Comparison of ENCODE assay signal across 9 cellular contexts in genomic region chr4:126604273-126604867, GRCh38.
DNase-seq lines count a peak whose midpoint lies in the region; ATAC-seq and TF ChIP-seq lines count a peak whose summit lies in the region.
"Had no signal": no experiment of that assay in that cellular context is flagged by ENCODE, and none has a peak within 500 bp of the region (broad histone marks: within the 10 kb centered on the region; RNA-seq: fewer than 3 reads in every experiment).

No MANE protein-coding gene starts in this region.

- H3K9ac ChIP-seq in OCI-LY3 (ENCODE audit: low read length) (no peak overlapping the region), trophoblast cell (ENCODE audit: low read length) (no peak overlapping the region)

- H3K4me3 Mint-ChIP-seq in HFFc6: no peak overlapping the region
- H3K4me3 Mint-ChIP-seq: IgD-negative memory B cell had no signal

- DNase-seq in DMS53 (lab: John Stamatoyannopoulos, UW) (peak; percentile 57), HFFc6 (peak; percentile 18), erythroblast (lab: John Stamatoyannopoulos, UW) (peak; percentile 34 to 38), trophoblast cell (peak; percentile 21 to 57), gastrocnemius medialis (no peak), NCI-H1105 (lab: John Stamatoyannopoulos, UW) (no peak)

- H3K27ac Mint-ChIP-seq in HFFc6: no peak overlapping the region
- H3K27ac Mint-ChIP-seq: IgD-negative memory B cell had no signal

- ATAC-seq in GM19452 (IDR thresholded peaks at IDR 0.05; ENCODE audit: unreplicated experiment) (no peak), gastrocnemius medialis (no peak)

- H2AK5ac ChIP-seq in trophoblast cell (ENCODE audit: low read length): no peak overlapping the region

- H3K79me2 ChIP-seq in OCI-LY3 (ENCODE audit: low read length): no peaks in the 10 kb centered on the region
- no peaks in the 10 kb centered on the region for H3K79me2 ChIP-seq in trophoblast cell (ENCODE audit: control insufficient read depth, insufficient read depth, low read length, poor library complexity)

- no peak overlapping the region for H3K4ac ChIP-seq in trophoblast cell (ENCODE audit: low read depth, low read length)

- H3K23ac ChIP-seq in trophoblast cell (ENCODE audit: low read length): no peak overlapping the region

- TF ChIP-seq POLR2A in erythroblast (IDR thresholded peaks at IDR 0.05; ENCODE audit: low read length): no peak
- TF ChIP-seq POLR2A in gastrocnemius medialis (IDR thresholded peaks at IDR 0.05): no peak

- H2BK5ac ChIP-seq in trophoblast cell (ENCODE audit: low read depth, low read length, poor library complexity): no peak overlapping the region

- H4K20me1 ChIP-seq in OCI-LY3 (ENCODE audit: insufficient read depth, low read length): no peaks in the 10 kb centered on the region

- no peaks in the 10 kb centered on the region for H3K9me3 Mint-ChIP-seq in HFFc6

- H3K27ac ChIP-seq in OCI-LY3 (ENCODE audit: low read length) (no peak overlapping the region), trophoblast cell (ENCODE audit: low read depth, low read length) (no peak overlapping the region), gastrocnemius medialis (no peak overlapping the region)

- H4K8ac ChIP-seq in trophoblast cell (ENCODE audit: low read depth, low read length): no peak overlapping the region

- H3K4me2 ChIP-seq in OCI-LY3 (ENCODE audit: low read length): no peak overlapping the region
- no peak overlapping the region for H3K4me2 ChIP-seq in trophoblast cell (ENCODE audit: low read length)

- no CpG with 5 or more reads among the region's 3 CpGs for WGBS in trophoblast cell (ENCODE audit: extremely low coverage, insufficient coverage, insufficient read length)

- in situ Hi-C loops in gastrocnemius medialis (cut with MboI; ENCODE audit: low sequenced_read_pairs in 4 of 4): loop anchor here in 1 of 4 donors (25.0 kb wide), 1 partner anchor 1292 kb away; the partner anchor contains the start of gene FAT4

- no peak overlapping the region for H2BK12ac ChIP-seq in trophoblast cell (ENCODE audit: low read length)

- H3K27me3 ChIP-seq in OCI-LY3 (ENCODE audit: low read depth, low read length) (no peaks in the 10 kb centered on the region), trophoblast cell (ENCODE audit: insufficient read depth, low read length) (no peaks in the 10 kb centered on the region), gastrocnemius medialis (no peaks in the 10 kb centered on the region)

- no peak overlapping the region for H2BK120ac ChIP-seq in trophoblast cell (ENCODE audit: insufficient read depth, low read length, poor library complexity)

- intact Hi-C loops in gastrocnemius medialis (cut with DNase I; ENCODE audit: low total_unique reads): no loop called here

- H3K79me1 ChIP-seq in trophoblast cell (ENCODE audit: low read length): no peaks in the 10 kb centered on the region

- H3K4me1 ChIP-seq in OCI-LY3 (ENCODE audit: low read length) (no peaks in the 10 kb centered on the region), trophoblast cell (ENCODE audit: control insufficient read depth in 1 of 2, insufficient read depth in 2 of 2, low read length in 2 of 2) (no peaks in the 10 kb centered on the region), gastrocnemius medialis (no peaks in the 10 kb centered on the region)

- no peaks in the 10 kb centered on the region; the same call in 1 of the 2 replicates for H3K4me1 Mint-ChIP-seq in HFFc6 (ENCODE audit: low read depth)
- H3K4me1 Mint-ChIP-seq: IgD-negative memory B cell had no signal

- TF ChIP-seq CTCF in HFFc6 (IDR thresholded peaks at IDR 0.05) (peak; percentile 87), OCI-LY3 (IDR thresholded peaks at IDR 0.05; ENCODE audit: low read depth, low read length) (peak; percentile 82), gastrocnemius medialis (IDR thresholded peaks at IDR 0.05 in 4 of 5, conservative IDR thresholded peaks at IDR 0.05 in 1 of 5) (peak in 2 of 5 experiments; percentile 19 to 32)

- H3K4me3 ChIP-seq in OCI-LY3 (ENCODE audit: low read length): no peak overlapping the region
- H3K4me3 ChIP-seq in trophoblast cell (ENCODE audit: low read depth, low read length): no peak overlapping the region
- no peak overlapping the region for H3K4me3 ChIP-seq in gastrocnemius medialis

- no peak overlapping the region for H3K14ac ChIP-seq in trophoblast cell (ENCODE audit: low read length)

- no peaks in the 10 kb centered on the region for H3K36me3 ChIP-seq in OCI-LY3 (replicated peaks; ENCODE audit: low read depth, low read length)
- no peaks in the 10 kb centered on the region for H3K36me3 ChIP-seq in trophoblast cell (ENCODE audit: control insufficient read depth in 1 of 2, insufficient read depth in 2 of 2, low read length in 2 of 2)
- H3K36me3 ChIP-seq in gastrocnemius medialis: no peaks in the 10 kb centered on the region

- H3K9me3 ChIP-seq in OCI-LY3 (ENCODE audit: insufficient read depth, low read length): no peaks in the 10 kb centered on the region
- no peaks in the 10 kb centered on the region for H3K9me3 ChIP-seq in trophoblast cell (ENCODE audit: insufficient read depth, low read depth, low read length)
- no peaks in the 10 kb centered on the region for H3K9me3 ChIP-seq in gastrocnemius medialis

- H2AFZ ChIP-seq in OCI-LY3 (ENCODE audit: low read depth, low read length) (no peak overlapping the region), trophoblast cell (ENCODE audit: insufficient read depth, low read length, poor library complexity) (no peak overlapping the region)

- no peak overlapping the region for H4K12ac ChIP-seq in trophoblast cell (ENCODE audit: low read depth, low read length)

- no peak overlapping the region for H4K91ac ChIP-seq in trophoblast cell (ENCODE audit: low read depth, low read length)

- H3K18ac ChIP-seq in trophoblast cell (ENCODE audit: low read length): no peak overlapping the region

- no peaks in the 10 kb centered on the region for H3K27me3 Mint-ChIP-seq in HFFc6 (ENCODE audit: insufficient read depth)
- H3K27me3 Mint-ChIP-seq: IgD-negative memory B cell had no signal

- H3K36me3 Mint-ChIP-seq in HFFc6 (ENCODE audit: low read depth): no peaks in the 10 kb centered on the region
- H3K36me3 Mint-ChIP-seq: IgD-negative memory B cell had no signal

Comparison
In these comparisons a context has a peak if more than half of its experiments do, and no peak if none do; other contexts are left out.
1. DNase-seq: peak in DMS53 (single experiment), HFFc6 (single experiment), erythroblast (2 of 2) and trophoblast cell (2 of 2); none in gastrocnemius medialis (0 of 2) and NCI-H1105 (single experiment).